8 cellular contexts compared by ENCODE assay signal in the genomic region with DNA sequence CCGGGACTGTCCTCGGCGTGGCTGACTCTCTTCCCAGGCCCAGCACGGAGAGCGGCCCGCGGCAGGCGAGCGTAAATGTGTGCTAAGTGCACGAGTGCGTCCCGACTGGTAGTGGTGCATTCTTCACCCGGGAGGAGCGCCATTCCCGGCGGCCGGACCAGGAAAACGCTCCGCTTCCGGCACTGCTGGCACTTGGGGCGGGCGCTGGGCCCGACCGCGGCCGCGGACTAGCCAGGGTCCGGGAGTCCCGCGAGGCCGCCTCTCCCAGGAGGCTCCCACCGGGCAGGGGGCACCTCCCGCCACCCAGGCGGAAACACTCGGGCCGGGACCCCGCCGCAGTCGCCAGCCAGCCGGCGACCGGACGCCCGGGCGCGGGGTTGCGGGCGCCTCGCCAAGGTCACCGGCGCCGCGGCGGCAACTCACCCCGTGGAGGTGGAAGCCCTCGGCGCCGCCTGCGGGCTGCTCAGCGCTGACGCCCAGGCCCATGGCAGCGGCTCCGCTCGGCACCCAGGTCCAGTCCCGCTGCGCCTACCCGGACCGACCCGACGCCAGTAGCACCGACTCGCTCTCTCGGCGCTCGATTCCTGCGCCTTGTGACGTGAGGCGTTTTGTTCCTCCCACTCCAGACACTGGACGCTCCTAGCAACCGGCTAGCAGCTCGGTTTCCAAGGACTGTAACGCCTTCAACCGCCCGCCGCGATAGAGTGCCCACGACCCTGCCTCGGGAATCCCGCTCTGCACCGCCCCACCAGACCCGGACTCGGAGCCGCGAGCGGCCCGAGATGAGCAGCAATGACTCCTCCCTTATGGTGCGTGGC.
DNase-seq lines count a peak whose midpoint lies in the region; ATAC-seq and TF ChIP-seq lines count a peak whose summit lies in the region.

GORASP1 (minus strand) TSS at position 572 of the 818 bp plus-strand sequence; CDS start at position 486, 86 bp downstream.
A gene with protein sequence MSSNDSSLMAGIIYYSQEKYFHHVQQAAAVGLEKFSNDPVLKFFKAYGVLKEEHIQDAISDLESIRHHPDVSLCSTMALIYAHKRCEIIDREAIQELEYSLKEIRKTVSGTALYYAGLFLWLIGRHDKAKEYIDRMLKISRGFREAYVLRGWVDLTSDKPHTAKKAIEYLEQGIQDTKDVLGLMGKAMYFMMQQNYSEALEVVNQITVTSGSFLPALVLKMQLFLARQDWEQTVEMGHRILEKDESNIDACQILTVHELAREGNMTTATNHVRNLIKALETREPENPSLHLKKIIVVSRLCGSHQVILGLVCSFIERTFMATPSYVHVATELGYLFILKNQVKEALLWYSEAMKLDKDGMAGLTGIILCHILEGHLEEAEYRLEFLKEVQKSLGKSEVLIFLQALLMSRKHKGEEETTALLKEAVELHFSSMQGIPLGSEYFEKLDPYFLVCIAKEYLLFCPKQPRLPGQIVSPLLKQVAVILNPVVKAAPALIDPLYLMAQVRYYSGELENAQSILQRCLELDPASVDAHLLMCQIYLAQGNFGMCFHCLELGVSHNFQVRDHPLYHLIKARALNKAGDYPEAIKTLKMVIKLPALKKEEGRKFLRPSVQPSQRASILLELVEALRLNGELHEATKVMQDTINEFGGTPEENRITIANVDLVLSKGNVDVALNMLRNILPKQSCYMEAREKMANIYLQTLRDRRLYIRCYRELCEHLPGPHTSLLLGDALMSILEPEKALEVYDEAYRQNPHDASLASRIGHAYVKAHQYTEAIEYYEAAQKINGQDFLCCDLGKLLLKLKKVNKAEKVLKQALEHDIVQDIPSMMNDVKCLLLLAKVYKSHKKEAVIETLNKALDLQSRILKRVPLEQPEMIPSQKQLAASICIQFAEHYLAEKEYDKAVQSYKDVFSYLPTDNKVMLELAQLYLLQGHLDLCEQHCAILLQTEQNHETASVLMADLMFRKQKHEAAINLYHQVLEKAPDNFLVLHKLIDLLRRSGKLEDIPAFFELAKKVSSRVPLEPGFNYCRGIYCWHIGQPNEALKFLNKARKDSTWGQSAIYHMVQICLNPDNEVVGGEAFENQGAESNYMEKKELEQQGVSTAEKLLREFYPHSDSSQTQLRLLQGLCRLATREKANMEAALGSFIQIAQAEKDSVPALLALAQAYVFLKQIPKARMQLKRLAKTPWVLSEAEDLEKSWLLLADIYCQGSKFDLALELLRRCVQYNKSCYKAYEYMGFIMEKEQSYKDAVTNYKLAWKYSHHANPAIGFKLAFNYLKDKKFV (N-terminal part only) (plus strand): TSS at position 625 of the 818 bp plus-strand sequence. CDS start 158 bp downstream, at position 783.

- DNase-seq in NCI-H2107 (lab: John Stamatoyannopoulos, UW) (peak; percentile 23), iris pigment epithelial cell (ENCODE audit: low read depth) (peak; percentile 90), smooth muscle cell of the brain vasculature (ENCODE audit: low read depth, low spot score) (peak; percentile 61)
- DNase-seq in central memory CD4-positive, alpha-beta T cell = peak; percentile 60

- peak within 1 kb of the TSS; percentile 80 for H3K27ac ChIP-seq in 22Rv1

- peak within 1 kb of the TSS; percentile 95 for H3K4me3 ChIP-seq in WI38 (ENCODE audit: low read depth, low read length)

- ATAC-seq in GM18502 (IDR thresholded peaks at IDR 0.05; ENCODE audit: poor library complexity, unreplicated experiment) = peak; percentile 54
- ATAC-seq in HG02973 (IDR thresholded peaks at IDR 0.05; ENCODE audit: unreplicated experiment) = peak; percentile 43

- TF ChIP-seq CTCF in 22Rv1 (IDR thresholded peaks at IDR 0.05) = peak; percentile 8; the same call in 1 of the 2 replicates
- TF ChIP-seq CTCF in WI38 (IDR thresholded peaks at IDR 0.05; ENCODE audit: low read depth, low read length) = no peak

Comparison
In these comparisons a context has a peak if more than half of its experiments do, and no peak if none do; other contexts are left out.
1. Peak in every context shown above with its lines: DNase-seq, ATAC-seq, H3K4me3 ChIP-seq and H3K27ac ChIP-seq.
2. DNase-seq: peak in every context shown above with its lines; median percentile 90 in iris pigment epithelial cell; 61 in smooth muscle cell of the brain vasculature; 60 in central memory CD4-positive, alpha-beta T cell; 23 in NCI-H2107.